In the genomic region with DNA sequence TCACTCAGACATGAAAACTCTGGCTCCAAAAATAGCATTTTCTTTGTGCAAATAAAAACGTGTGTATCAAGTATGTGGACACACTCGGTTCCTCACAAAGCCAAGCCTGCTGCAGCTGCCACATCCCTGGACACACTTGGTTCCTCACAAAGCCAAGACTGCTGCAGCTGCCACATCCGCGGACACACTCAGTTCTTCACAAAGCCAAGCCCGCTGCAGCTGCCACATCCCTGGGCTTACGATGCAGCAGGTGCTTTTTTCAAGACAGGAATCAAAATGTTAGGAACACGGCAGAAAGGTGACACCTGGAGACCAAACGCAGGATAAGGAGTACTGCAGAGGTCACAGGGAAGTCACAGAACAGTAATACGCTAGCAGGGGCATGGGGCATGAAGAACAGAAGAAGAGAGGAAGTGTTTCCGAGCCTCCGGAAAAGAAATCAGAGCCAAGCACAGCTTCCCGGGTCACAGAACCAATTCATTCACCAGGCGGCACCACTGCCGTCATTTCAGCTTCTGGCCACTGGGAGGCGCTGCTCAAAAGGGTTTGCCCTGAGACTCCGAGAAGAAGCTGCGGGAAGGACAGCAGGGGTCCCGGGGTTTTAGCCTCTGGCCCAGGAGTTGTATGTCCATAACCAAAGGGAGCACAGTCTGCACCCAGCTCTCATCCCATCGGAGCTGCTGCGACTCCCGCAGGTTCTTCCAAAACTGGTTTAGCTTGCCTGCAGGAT, we compare ENCODE assay signal across 8 cellular contexts. TPM values are rescaled to one million over a fixed set of nuclear protein-coding genes. Genes with fewer than 3 reads are reported as not detected.
DNase-seq lines count a peak whose midpoint lies in the region; ATAC-seq and TF ChIP-seq lines count a peak whose summit lies in the region.
"Not testable (repeated sequence)": the region's sequence is repeated elsewhere in the genome, so short reads cannot be mapped to it uniquely, and the experiment has no call there.

No MANE protein-coding gene starts in this region.

- not testable (repeated sequence) for ATAC-seq in Right ventricle myocardium superior (ENCODE audit: poor library complexity)

- TF ChIP-seq CTCF in astrocyte of the cerebellum (IDR thresholded peaks at IDR 0.05; ENCODE audit: low read depth, low read length, missing control alignments): peak; percentile 56
- peak; percentile 41 for TF ChIP-seq CTCF in neutrophil (IDR thresholded peaks at IDR 0.05)

- H3K36me3 ChIP-seq in neutrophil: not testable (repeated sequence)

- H3K27ac ChIP-seq in neutrophil: not testable (repeated sequence)

- H3K9me3 ChIP-seq in neutrophil: not testable (repeated sequence)

- not testable (repeated sequence) for H3K4me1 ChIP-seq in neutrophil (ENCODE audit: control insufficient read depth in 1 of 2, insufficient read depth in 1 of 2, low read depth in 1 of 2, low read length in 1 of 2)

- not testable (repeated sequence) for H3K27me3 ChIP-seq in neutrophil

- in situ Hi-C loops in astrocyte of the cerebellum (cut with HindIII; ENCODE audit: low sequenced_read_pairs): not testable (repeated sequence)

- not testable (repeated sequence) for H3K4me3 ChIP-seq in astrocyte of the cerebellum (ENCODE audit: low read depth, low read length); neutrophil (ENCODE audit: low read depth in 1 of 2, low read length in 1 of 2)

- intact Hi-C loops in Right ventricle myocardium superior (cut with DNase I): not testable (repeated sequence)

- DNase-seq in C1 segment of cervical spinal cord (lab: John Stamatoyannopoulos, UW) (peak in 9 of 14 donors; percentile 1 to 45 (median 20)), HT1080 (ENCODE audit: low read depth) (peak; percentile 33), NCI-H774 (lab: John Stamatoyannopoulos, UW) (peak; percentile 55), Right ventricle myocardium superior (peak; percentile 74)
- peak; percentile 37 to 57 for DNase-seq in activated CD4-positive, alpha-beta T cell treated with anti-CD3 and anti-CD28 coated beads for 4 hours
- DNase-seq in astrocyte of the cerebellum (ENCODE audit: low read depth): not testable (repeated sequence)
- peak; percentile 9 to 37 for DNase-seq in stimulated activated CD8-positive, alpha-beta memory T cell treated with anti-CD3 and anti-CD28 coated beads, Interleukin-15, amount 100 ng/mL, for 48 hours (ENCODE audit: low read depth in 2 of 2)

RNA-seq across cellular contexts. Expression of a gene that starts 40.0 kb away (rescaled TPM):
- 0.30 TPM in 1 of 2 replicates, not detected in the other for total RNA-seq in HT1080 (2014; rRNA removed; shearing (Covaris generic))
- polyA plus RNA-seq in HT1080 (2015; cell fraction: cytosol; rRNA removed): not detected in 2 replicates
- polyA plus RNA-seq in HT1080 (2015; cell fraction: nucleus; rRNA removed): not detected in 2 replicates
- total RNA-seq in Right ventricle myocardium superior: 4.6 TPM
